In genomic region chr5:127228540-127229184, GRCh38 we compare ENCODE assay signal across 8 cellular contexts.
DNase-seq lines count a peak whose midpoint lies in the region; ATAC-seq and TF ChIP-seq lines count a peak whose summit lies in the region.

No MANE protein-coding gene starts in this region.

- H3K4me1 ChIP-seq in suprapubic skin: peaks cover 9% of the 10 kb centered on the region

- peak overlapping the region; percentile 76 for H3K27ac ChIP-seq in suprapubic skin

- 65% methylated on average over 18 of the region's 18 CpGs for WGBS in suprapubic skin

- H3K4me1 Mint-ChIP-seq in T-helper 2 cell treated with Interferon-gamma antibody and Interleukin-4, amounts not matched to agents 5 μg/mL and 100 μg/mL, for 36 hours (ENCODE audit: low read depth): peaks cover 7% of the 10 kb centered on the region
- H3K4me1 Mint-ChIP-seq in activated naive CD8-positive, alpha-beta T cell (ENCODE audit: low read depth): peaks cover 16% of the 10 kb centered on the region
- peaks cover 14 to 17% of the 10 kb centered on the region in 2 donors for H3K4me1 Mint-ChIP-seq in immature natural killer cell

- no peak for DNase-seq in T-helper 2 cell treated with Interferon-gamma antibody and Interleukin-4, amounts not matched to agents 5 μg/mL and 100 μg/mL, for 36 hours (ENCODE audit: low spot score)
- no peak for DNase-seq in T-helper 2 cell
- DNase-seq in immature natural killer cell: no peak
- DNase-seq in suprapubic skin (ENCODE audit: low spot score in 2 of 2): peak in 1 of 2 donors; percentile 52
- no peak for DNase-seq in cerebellum (ENCODE audit: low spot score)
- no peak for DNase-seq in NCI-H2171 (lab: John Stamatoyannopoulos, UW)

- H3K36me3 ChIP-seq in suprapubic skin: no peaks in the 10 kb centered on the region

- H3K9me3 ChIP-seq in suprapubic skin: no peaks in the 10 kb centered on the region

- peak overlapping the region; percentile 60 for H3K4me3 ChIP-seq in suprapubic skin

- no peaks in the 10 kb centered on the region for H3K36me3 Mint-ChIP-seq in T-helper 2 cell treated with Interferon-gamma antibody and Interleukin-4, amounts not matched to agents 5 μg/mL and 100 μg/mL, for 36 hours (ENCODE audit: low read depth)
- H3K36me3 Mint-ChIP-seq in activated naive CD8-positive, alpha-beta T cell: peaks cover 12% of the 10 kb centered on the region
- H3K36me3 Mint-ChIP-seq in immature natural killer cell: peaks cover 0 to 4% (median 0%) of the 10 kb centered on the region in 3 donors

- peaks cover 7% of the 10 kb centered on the region for H3K27me3 Mint-ChIP-seq in T-helper 2 cell treated with Interferon-gamma antibody and Interleukin-4, amounts not matched to agents 5 μg/mL and 100 μg/mL, for 36 hours (ENCODE audit: low read depth)
- H3K27me3 Mint-ChIP-seq in activated naive CD8-positive, alpha-beta T cell: no peaks in the 10 kb centered on the region
- peaks cover 0 to 1% (median 0%) of the 10 kb centered on the region in 3 donors for H3K27me3 Mint-ChIP-seq in immature natural killer cell (ENCODE audit: low read depth in 3 of 3)

- peak overlapping the region; percentile 69 for H3K4me3 Mint-ChIP-seq in T-helper 2 cell treated with Interferon-gamma antibody and Interleukin-4, amounts not matched to agents 5 μg/mL and 100 μg/mL, for 36 hours
- peak overlapping the region; percentile 69 for H3K4me3 Mint-ChIP-seq in activated naive CD8-positive, alpha-beta T cell
- peak overlapping the region; percentile 68 to 85 (median 82) for H3K4me3 Mint-ChIP-seq in immature natural killer cell

- no peak overlapping the region for H3K27ac Mint-ChIP-seq in T-helper 2 cell treated with Interferon-gamma antibody and Interleukin-4, amounts not matched to agents 5 μg/mL and 100 μg/mL, for 36 hours
- peak overlapping the region; percentile 52 for H3K27ac Mint-ChIP-seq in activated naive CD8-positive, alpha-beta T cell
- H3K27ac Mint-ChIP-seq in immature natural killer cell: peak overlapping the region in 4 of 6 donors; percentile 11 to 84 (median 32)

- no peak for TF ChIP-seq POLR2A in suprapubic skin (IDR thresholded peaks at IDR 0.05)

- no peaks in the 10 kb centered on the region for H3K27me3 ChIP-seq in suprapubic skin

- H3K9me3 Mint-ChIP-seq in T-helper 2 cell treated with Interferon-gamma antibody and Interleukin-4, amounts not matched to agents 5 μg/mL and 100 μg/mL, for 36 hours: no peaks in the 10 kb centered on the region
- H3K9me3 Mint-ChIP-seq in activated naive CD8-positive, alpha-beta T cell (ENCODE audit: low read depth): peaks cover 5% of the 10 kb centered on the region
- H3K9me3 Mint-ChIP-seq in immature natural killer cell: no peaks in the 10 kb centered on the region

- TF ChIP-seq CTCF in suprapubic skin (IDR thresholded peaks at IDR 0.05): no peak

- TF ChIP-seq EP300 in suprapubic skin (IDR thresholded peaks at IDR 0.05): no peak

- no peak for ATAC-seq in HG02840 (IDR thresholded peaks at IDR 0.05; ENCODE audit: low FRiP score, unreplicated experiment)
